ENCODE assay signal across 2 cellular contexts in genomic region chr4:2837904-2838496, GRCh38.
TF ChIP-seq lines count a peak whose summit lies in the region.

No MANE protein-coding gene starts in this region.

TF ChIP-seq in liver, 16 proteins besides CTCF, POLR2A, EP300 and RAD21:
- TF ChIP-seq, protein P1, sequence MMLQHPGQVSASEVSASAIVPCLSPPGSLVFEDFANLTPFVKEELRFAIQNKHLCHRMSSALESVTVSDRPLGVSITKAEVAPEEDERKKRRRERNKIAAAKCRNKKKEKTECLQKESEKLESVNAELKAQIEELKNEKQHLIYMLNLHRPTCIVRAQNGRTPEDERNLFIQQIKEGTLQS (IDR thresholded peaks at IDR 0.05): no peak
- TF ChIP-seq NR2F2 (IDR thresholded peaks at IDR 0.05) (peak; percentile 13), HNF4G (IDR thresholded peaks at IDR 0.05) (no peak), TAF1 (conservative IDR thresholded peaks at IDR 0.05) (no peak)

TF ChIP-seq in HepG2, 621 proteins besides CTCF, POLR2A, EP300 and RAD21:
- TF ChIP-seq JUND (CRISPR knock-in tag; IDR thresholded peaks at IDR 0.05) (no peak), SOX5 (CRISPR knock-in tag; IDR thresholded peaks at IDR 0.05; ENCODE audit: borderline replicate concordance) (no peak), MAFF (IDR thresholded peaks at IDR 0.05; ENCODE audit: low read depth, low read length) (no peak), ZNF780A (CRISPR knock-in tag; IDR thresholded peaks at IDR 0.05) (no peak), NFE2 (CRISPR knock-in tag; IDR thresholded peaks at IDR 0.05) (no peak), NBN (conservative IDR thresholded peaks at IDR 0.05) (no peak), RORA (CRISPR knock-in tag; IDR thresholded peaks at IDR 0.05) (no peak), ZBTB3 (CRISPR knock-in tag; IDR thresholded peaks at IDR 0.05; ENCODE audit: borderline replicate concordance, low read depth) (no peak), PCBP2 (optimal IDR thresholded peaks at IDR 0.05; ENCODE audit: low read depth, low read length, poor library complexity, severe bottlenecking) (no peak), SCMH1 (CRISPR knock-in tag; IDR thresholded peaks at IDR 0.05; ENCODE audit: borderline replicate concordance) (no peak), NFIB (CRISPR knock-in tag; IDR thresholded peaks at IDR 0.05; ENCODE audit: borderline replicate concordance) (no peak), HBP1 (CRISPR knock-in tag; IDR thresholded peaks at IDR 0.05; ENCODE audit: low read depth) (no peak), ZNF768 (CRISPR knock-in tag; IDR thresholded peaks at IDR 0.05) (no peak)
- TF ChIP-seq, protein P2, sequence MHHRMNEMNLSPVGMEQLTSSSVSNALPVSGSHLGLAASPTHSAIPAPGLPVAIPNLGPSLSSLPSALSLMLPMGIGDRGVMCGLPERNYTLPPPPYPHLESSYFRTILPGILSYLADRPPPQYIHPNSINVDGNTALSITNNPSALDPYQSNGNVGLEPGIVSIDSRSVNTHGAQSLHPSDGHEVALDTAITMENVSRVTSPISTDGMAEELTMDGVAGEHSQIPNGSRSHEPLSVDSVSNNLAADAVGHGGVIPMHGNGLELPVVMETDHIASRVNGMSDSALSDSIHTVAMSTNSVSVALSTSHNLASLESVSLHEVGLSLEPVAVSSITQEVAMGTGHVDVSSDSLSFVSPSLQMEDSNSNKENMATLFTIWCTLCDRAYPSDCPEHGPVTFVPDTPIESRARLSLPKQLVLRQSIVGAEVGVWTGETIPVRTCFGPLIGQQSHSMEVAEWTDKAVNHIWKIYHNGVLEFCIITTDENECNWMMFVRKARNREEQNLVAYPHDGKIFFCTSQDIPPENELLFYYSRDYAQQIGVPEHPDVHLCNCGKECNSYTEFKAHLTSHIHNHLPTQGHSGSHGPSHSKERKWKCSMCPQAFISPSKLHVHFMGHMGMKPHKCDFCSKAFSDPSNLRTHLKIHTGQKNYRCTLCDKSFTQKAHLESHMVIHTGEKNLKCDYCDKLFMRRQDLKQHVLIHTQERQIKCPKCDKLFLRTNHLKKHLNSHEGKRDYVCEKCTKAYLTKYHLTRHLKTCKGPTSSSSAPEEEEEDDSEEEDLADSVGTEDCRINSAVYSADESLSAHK (CRISPR knock-in tag; IDR thresholded peaks at IDR 0.05; ENCODE audit: borderline replicate concordance): no peak
